1 cellular context compared by ENCODE assay signal in genomic region chr13:49302817-49303216, GRCh38.
TF ChIP-seq lines count a peak whose summit lies in the region.

No MANE protein-coding gene starts in this region.

TF ChIP-seq in H1, 55 proteins besides CTCF, POLR2A, EP300 and RAD21 (continued from another document):
- no peak for TF ChIP-seq POLR2AphosphoS5 (IDR thresholded peaks at IDR 0.05; ENCODE audit: low read depth, low read length)
- TF ChIP-seq, protein P1, sequence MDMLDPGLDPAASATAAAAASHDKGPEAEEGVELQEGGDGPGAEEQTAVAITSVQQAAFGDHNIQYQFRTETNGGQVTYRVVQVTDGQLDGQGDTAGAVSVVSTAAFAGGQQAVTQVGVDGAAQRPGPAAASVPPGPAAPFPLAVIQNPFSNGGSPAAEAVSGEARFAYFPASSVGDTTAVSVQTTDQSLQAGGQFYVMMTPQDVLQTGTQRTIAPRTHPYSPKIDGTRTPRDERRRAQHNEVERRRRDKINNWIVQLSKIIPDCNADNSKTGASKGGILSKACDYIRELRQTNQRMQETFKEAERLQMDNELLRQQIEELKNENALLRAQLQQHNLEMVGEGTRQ (IDR thresholded peaks at IDR 0.05; ENCODE audit: low read length): no peak
- TF ChIP-seq ATF3 (IDR thresholded peaks at IDR 0.05; ENCODE audit: insufficient read depth, low read depth, low read length): no peak
- no peak for TF ChIP-seq KDM5A (IDR thresholded peaks at IDR 0.05; ENCODE audit: low read length)
- TF ChIP-seq GABPA (IDR thresholded peaks at IDR 0.05; ENCODE audit: borderline replicate concordance, insufficient read depth, low read length): no peak
- TF ChIP-seq SUZ12 (IDR thresholded peaks at IDR 0.05; ENCODE audit: low read length): no peak
- TF ChIP-seq CBX8 (IDR thresholded peaks at IDR 0.05; ENCODE audit: borderline replicate concordance, low read depth, low read length): no peak
TF ChIP-seq in H1: peak in this region for 0.
